28 cellular contexts compared by ENCODE assay signal in the genomic region with DNA sequence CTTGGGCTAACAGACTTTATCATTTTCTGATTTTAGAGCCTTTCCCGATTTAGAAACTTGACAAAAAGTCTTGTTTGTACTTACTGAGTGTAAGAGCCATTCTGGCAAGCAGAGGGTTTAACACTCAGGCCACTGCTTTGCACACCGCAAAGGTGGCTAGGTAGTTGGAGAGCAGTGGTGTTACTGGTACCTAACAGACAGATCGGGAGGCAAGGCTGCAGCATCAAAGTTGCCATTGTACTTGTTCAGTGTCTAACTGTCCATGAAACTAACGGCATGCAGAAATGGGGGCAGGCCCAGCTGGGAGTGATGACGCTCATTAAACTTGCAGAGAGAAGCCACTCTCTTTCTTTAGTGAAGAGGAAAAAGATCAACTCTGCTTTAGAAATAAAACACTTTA. TPM values are rescaled to one million over a fixed set of nuclear protein-coding genes. Genes with fewer than 3 reads are reported as not detected.
"Had no signal": no experiment of that assay in that cellular context is flagged by ENCODE, and none has a peak within 500 bp of the region (broad histone marks: within the 10 kb centered on the region; RNA-seq: fewer than 3 reads in every experiment).

No MANE protein-coding gene starts in this region.

- H3K27ac ChIP-seq: neutrophil, pancreas, psoas muscle, sigmoid colon, stomach, thoracic aorta, thyroid gland, tibial nerve, upper lobe of left lung had no signal

- H3K36me3 Mint-ChIP-seq: naive B cell; naive thymus-derived CD8-positive, alpha-beta T cell; natural killer cell treated with Interleukin-12 subunit alpha and Interleukin-12 subunit beta and Interleukin-15 and Interleukin-18, amount 100 ng/mL, for 72 hours; stimulated activated effector memory CD8-positive, alpha-beta T cell treated with anti-CD3 and anti-CD28 coated beads, Interleukin-12 subunit alpha, Interleukin-12 subunit beta, amount 100 ng/mL, for 72 hours; stimulated activated naive B cell treated with anti-CD40 and anti-IgM and Interleukin-4, amounts not matched to agents 10 μg/mL and 1 μg/mL and 100 μg/mL, for 72 hours had no signal

- H3K27me3 Mint-ChIP-seq: natural killer cell treated with Interleukin-12 subunit alpha and Interleukin-12 subunit beta and Interleukin-15 and Interleukin-18, amount 100 ng/mL, for 72 hours had no signal

- H3K4me1 ChIP-seq: psoas muscle, upper lobe of left lung had no signal

- H3K4me1 Mint-ChIP-seq: naive B cell; naive thymus-derived CD8-positive, alpha-beta T cell; nephron progenitor cell; neural crest cell; stimulated activated effector memory CD8-positive, alpha-beta T cell treated with anti-CD3 and anti-CD28 coated beads, Interleukin-12 subunit alpha, Interleukin-12 subunit beta, amount 100 ng/mL, for 72 hours; stimulated activated naive B cell treated with anti-CD40 and anti-IgM and Interleukin-4, amounts not matched to agents 10 μg/mL and 1 μg/mL and 100 μg/mL, for 72 hours had no signal

- H3K4me3 Mint-ChIP-seq: naive B cell; naive thymus-derived CD8-positive, alpha-beta T cell; natural killer cell treated with Interleukin-12 subunit alpha and Interleukin-12 subunit beta and Interleukin-15 and Interleukin-18, amount 100 ng/mL, for 72 hours; nephron progenitor cell; neural crest cell; stimulated activated effector memory CD8-positive, alpha-beta T cell treated with anti-CD3 and anti-CD28 coated beads, Interleukin-12 subunit alpha, Interleukin-12 subunit beta, amount 100 ng/mL, for 72 hours; stimulated activated naive B cell treated with anti-CD40 and anti-IgM and Interleukin-4, amounts not matched to agents 10 μg/mL and 1 μg/mL and 100 μg/mL, for 72 hours had no signal

- H3K36me3 ChIP-seq: neutrophil, pancreas, right lobe of liver, sigmoid colon, stomach, thoracic aorta, thyroid gland, tibial nerve, upper lobe of left lung had no signal

- H3K4me3 ChIP-seq: pancreas, psoas muscle, right lobe of liver, sigmoid colon, stomach, thoracic aorta, thyroid gland, tibial nerve, upper lobe of left lung had no signal

- DNase-seq: naive B cell; naive thymus-derived CD8-positive, alpha-beta T cell; nephron progenitor cell; nucleus accumbens; pancreas; psoas muscle; right cardiac atrium; sigmoid colon; small intestine; stimulated activated CD4-positive, alpha-beta T cell treated with anti-CD3 and anti-CD28 coated beads, Interleukin-15, amount 100 ng/mL, for 24 hours; stimulated activated CD4-positive, alpha-beta T cell treated with anti-CD3 and anti-CD28 coated beads, Interleukin-2, amount 100 ng/mL, for 24 hours; stimulated activated CD4-positive, alpha-beta T cell treated with anti-CD3 and anti-CD28 coated beads, Interleukin-2, amount 100 ng/mL, for 48 hours; stimulated activated CD4-positive, alpha-beta T cell treated with anti-CD3 and anti-CD28 coated beads, Interleukin-4, amount 100 ng/mL, for 24 hours; stimulated activated naive B cell treated with anti-CD40 and anti-IgM and Interleukin-4, amounts not matched to agents 10 μg/mL and 1 μg/mL and 100 μg/mL, for 72 hours; stimulated activated naive CD4-positive, alpha-beta T cell treated with Interleukin-2 at 50 U/mL for 16 hours; stomach; thyroid gland; trophoblast cell; upper lobe of left lung had no signal

- H3K27ac Mint-ChIP-seq: naive B cell; naive thymus-derived CD8-positive, alpha-beta T cell; natural killer cell treated with Interleukin-12 subunit alpha and Interleukin-12 subunit beta and Interleukin-15 and Interleukin-18, amount 100 ng/mL, for 72 hours; nephron progenitor cell; progenitor cell of endocrine pancreas; stimulated activated effector memory CD8-positive, alpha-beta T cell treated with anti-CD3 and anti-CD28 coated beads, Interleukin-12 subunit alpha, Interleukin-12 subunit beta, amount 100 ng/mL, for 72 hours; stimulated activated naive B cell treated with anti-CD40 and anti-IgM and Interleukin-4, amounts not matched to agents 10 μg/mL and 1 μg/mL and 100 μg/mL, for 72 hours had no signal

- H3K9me3 Mint-ChIP-seq: nephron progenitor cell had no signal

- H3K27me3 ChIP-seq: neutrophil, pancreas, right lobe of liver, sigmoid colon, stomach, thyroid gland, tibial nerve, upper lobe of left lung had no signal

- H3K9me3 ChIP-seq: neutrophil, pancreas, psoas muscle, right lobe of liver, sigmoid colon, stomach, thoracic aorta, thyroid gland had no signal

RNA-seq across cellular contexts. Expression of gene GPR39, which starts 10.0 kb away (rescaled TPM):
- total RNA-seq: naive thymus-derived CD8-positive, alpha-beta T cell; natural killer cell treated with Interleukin-12 subunit alpha and Interleukin-12 subunit beta and Interleukin-15 and Interleukin-18, amount 100 ng/mL, for 72 hours; omental fat pad; psoas muscle; right cardiac atrium had no signal
- polyA plus RNA-seq: naive thymus-derived CD8-positive, alpha-beta T cell; right cardiac atrium had no signal
